ENCODE assay signal across 1 cellular context in genomic region chr21:43988016-43988415, GRCh38.
A peak's percentile ranks its signal among the peaks of the same experiment; 100 is the strongest.
TF ChIP-seq lines count a peak whose summit lies in the region.

No MANE protein-coding gene starts in this region.

TF ChIP-seq in HepG2, 621 proteins besides CTCF, POLR2A, EP300 and RAD21:
- peak; percentile 94 for TF ChIP-seq MNT (IDR thresholded peaks at IDR 0.05)
- TF ChIP-seq ZNF607 (CRISPR knock-in tag; IDR thresholded peaks at IDR 0.05; ENCODE audit: borderline replicate concordance): no peak
